15 cellular contexts compared by ENCODE assay signal in genomic region chr12:4284306-4284705, GRCh38.
"Had no signal": no experiment of that assay in that cellular context is flagged by ENCODE, and none has a peak within 500 bp of the region (broad histone marks: within the 10 kb centered on the region; RNA-seq: fewer than 3 reads in every experiment).

No MANE protein-coding gene starts in this region.

- H3K9me3 Mint-ChIP-seq: activated CD4-positive, alpha-beta T cell treated with anti-CD3 and anti-CD28 coated beads, Interleukin-2, amount 10 ng/mL, durations not matched to agents 24 days and 14 days; naive B cell; stimulated activated naive CD8-positive, alpha-beta T cell treated with anti-CD3 and anti-CD28 coated beads, Interleukin-15, amount 100 ng/mL, for 72 hours; WTC11 had no signal

- H3K4me3 Mint-ChIP-seq: activated CD4-positive, alpha-beta T cell treated with anti-CD3 and anti-CD28 coated beads, Interleukin-2, amount 10 ng/mL, durations not matched to agents 24 days and 14 days; WTC11 had no signal

- H3K4me3 ChIP-seq: SJCRH30, thoracic aorta, upper lobe of right lung had no signal

- H3K27me3 Mint-ChIP-seq: activated CD4-positive, alpha-beta T cell treated with anti-CD3 and anti-CD28 coated beads, Interleukin-2, amount 10 ng/mL, durations not matched to agents 24 days and 14 days; naive B cell; stimulated activated naive CD8-positive, alpha-beta T cell treated with anti-CD3 and anti-CD28 coated beads, Interleukin-15, amount 100 ng/mL, for 72 hours had no signal

- H3K27me3 ChIP-seq: SJCRH30, upper lobe of right lung had no signal

- H3K27ac ChIP-seq: SJCRH30, thoracic aorta, upper lobe of right lung had no signal

- ATAC-seq: esophagus mucosa; stimulated activated naive CD8-positive, alpha-beta T cell treated with anti-CD3 and anti-CD28 coated beads, Interleukin-15, amount 100 ng/mL, for 72 hours; upper lobe of right lung; WTC11 had no signal

- DNase-seq: activated CD4-positive, alpha-beta T cell treated with anti-CD3 and anti-CD28 coated beads, Interleukin-2, amount 10 ng/mL, durations not matched to agents 24 days and 14 days; activated naive CD4-positive, alpha-beta T cell; naive B cell; retina; SJCRH30; stimulated activated CD4-positive, alpha-beta T cell treated with anti-CD3 and anti-CD28 coated beads, Interleukin-2, amount 100 ng/mL, for 48 hours; stimulated activated naive CD8-positive, alpha-beta T cell treated with anti-CD3 and anti-CD28 coated beads, Interleukin-15, amount 100 ng/mL, for 72 hours; T-helper 2 cell had no signal

- FAIRE-seq: astrocyte, endometrium, islet of Langerhans had no signal

- H3K9me3 ChIP-seq: SJCRH30, thoracic aorta, upper lobe of right lung had no signal
